ENCODE assay signal across 19 cellular contexts in genomic region chr5:145557345-145557744, GRCh38.
A peak's percentile ranks its signal among the peaks of the same experiment; 100 is the strongest.
DNase-seq lines count a peak whose midpoint lies in the region; ATAC-seq and TF ChIP-seq lines count a peak whose summit lies in the region.
"Had no signal": no experiment of that assay in that cellular context is flagged by ENCODE, and none has a peak within 500 bp of the region (broad histone marks: within the 10 kb centered on the region; RNA-seq: fewer than 3 reads in every experiment).

No MANE protein-coding gene starts in this region.

- ATAC-seq in SK-N-SH treated with all-trans-retinoic acid at 6 μM for 48 hours, result peak; percentile 57
- ATAC-seq in foreskin keratinocyte, result peak; percentile 25
- ATAC-seq in upper lobe of right lung, result no peak
- ATAC-seq: A549, HCT116 had no signal

- peaks cover 6% of the 10 kb centered on the region for H3K4me1 ChIP-seq in foreskin keratinocyte
- H3K4me1 ChIP-seq in smooth muscle cell (ENCODE audit: low read depth), result no peaks in the 10 kb centered on the region
- H3K4me1 ChIP-seq in upper lobe of right lung, result no peaks in the 10 kb centered on the region
- H3K4me1 ChIP-seq: BLaER1 had no signal

- TF ChIP-seq CTCF in AG10803 (conservative IDR thresholded peaks at IDR 0.05; ENCODE audit: low read length) (no peak), foreskin keratinocyte (conservative IDR thresholded peaks at IDR 0.05) (no peak), smooth muscle cell (IDR thresholded peaks at IDR 0.05; ENCODE audit: borderline replicate concordance, insufficient read depth, poor library complexity, severe bottlenecking) (no peak), upper lobe of right lung (IDR thresholded peaks at IDR 0.05) (no peak)

- H3K4me3 ChIP-seq in AG10803 (ENCODE audit: low read length) (no peak overlapping the region), smooth muscle cell (no peak overlapping the region), upper lobe of right lung (no peak overlapping the region)
- H3K4me3 ChIP-seq: A549, BLaER1 had no signal

- no peak overlapping the region for H2AFZ ChIP-seq in smooth muscle cell (ENCODE audit: low read depth)

- no peaks in the 10 kb centered on the region for H3K27me3 ChIP-seq in foreskin keratinocyte
- H3K27me3 ChIP-seq in smooth muscle cell (ENCODE audit: low read depth), result no peaks in the 10 kb centered on the region
- H3K27me3 ChIP-seq in upper lobe of right lung, result no peaks in the 10 kb centered on the region
- H3K27me3 ChIP-seq: BLaER1 had no signal

- WGBS in smooth muscle cell (ENCODE audit: low lambda C conversion rate), result 55% methylated on average over 1 of the region's 1 CpG

- no peaks in the 10 kb centered on the region for H3K79me2 ChIP-seq in smooth muscle cell (ENCODE audit: low read depth)

- DNase-seq in AG10803 (ENCODE audit: low read depth) (peak; percentile 19), foreskin keratinocyte (peak; percentile 4 to 33), smooth muscle cell (lab: John Stamatoyannopoulos, UW; ENCODE audit: unreplicated experiment) (no peak), SW480 (ENCODE audit: low spot score) (no peak), NOMO-1 (lab: John Stamatoyannopoulos, UW; ENCODE audit: unreplicated experiment in 2 of 2) (no peak), upper lobe of right lung (no peak)
- DNase-seq: CD4-positive, alpha-beta memory T cell; DMS153; DMS79; GF-D8; GOT3; H7; HFFc6 had no signal

- H3F3A ChIP-seq in smooth muscle cell (ENCODE audit: low read depth), result no peaks in the 10 kb centered on the region

- H3K36me3 ChIP-seq in smooth muscle cell (ENCODE audit: low read depth) (no peaks in the 10 kb centered on the region), upper lobe of right lung (no peaks in the 10 kb centered on the region)
- H3K36me3 ChIP-seq: BLaER1 had no signal

- H3K9me3 ChIP-seq in smooth muscle cell (replicated peaks; ENCODE audit: low read depth) (no peaks in the 10 kb centered on the region), upper lobe of right lung (no peaks in the 10 kb centered on the region)
- H3K9me3 ChIP-seq: A549, BLaER1 had no signal

- H3K27ac ChIP-seq in foreskin keratinocyte (no peak overlapping the region), smooth muscle cell (ENCODE audit: low read depth) (peak overlapping the region; percentile 90), upper lobe of right lung (no peak overlapping the region)
- H3K27ac ChIP-seq: 22Rv1, A549, BLaER1, HL-60 had no signal

- no peak overlapping the region for H3K4me2 ChIP-seq in smooth muscle cell
- H3K4me2 ChIP-seq: A549, BLaER1 had no signal

- peak overlapping the region; percentile 50 for H3K9ac ChIP-seq in smooth muscle cell (ENCODE audit: low read depth)
- H3K9ac ChIP-seq: BLaER1 had no signal

- H4K20me1 ChIP-seq in smooth muscle cell (ENCODE audit: low read depth), result no peaks in the 10 kb centered on the region
- H4K20me1 ChIP-seq: BLaER1 had no signal

- intact Hi-C loops in upper lobe of right lung (cut with DNase I), result no loop called here

TF ChIP-seq in SK-N-SH treated with all-trans-retinoic acid at 6 μM for 48 hours, 23 proteins besides CTCF, POLR2A, EP300 and RAD21:
- no peak for TF ChIP-seq CREB5 (CRISPR knock-in tag; IDR thresholded peaks at IDR 0.05; ENCODE audit: low read depth)
- TF ChIP-seq ZFP3 (CRISPR knock-in tag; IDR thresholded peaks at IDR 0.05), result no peak
- TF ChIP-seq ZC3H10 (CRISPR knock-in tag; IDR thresholded peaks at IDR 0.05), result no peak
- TF ChIP-seq ISL1 (CRISPR knock-in tag; IDR thresholded peaks at IDR 0.05), result no peak
- TF ChIP-seq BACH2 (CRISPR knock-in tag; IDR thresholded peaks at IDR 0.05; ENCODE audit: borderline replicate concordance), result no peak
- TF ChIP-seq ZNF8 (CRISPR knock-in tag; IDR thresholded peaks at IDR 0.05), result no peak
- no peak for TF ChIP-seq PPARA (CRISPR knock-in tag; IDR thresholded peaks at IDR 0.05; ENCODE audit: borderline replicate concordance)
- TF ChIP-seq CSRNP3 (CRISPR knock-in tag; IDR thresholded peaks at IDR 0.05), result no peak
- no peak for TF ChIP-seq OSR1 (CRISPR knock-in tag; IDR thresholded peaks at IDR 0.05)
- TF ChIP-seq RARB (CRISPR knock-in tag; IDR thresholded peaks at IDR 0.05), result no peak
- TF ChIP-seq TSHZ2 (CRISPR knock-in tag; IDR thresholded peaks at IDR 0.05), result no peak
- TF ChIP-seq ZNF565 (CRISPR knock-in tag; conservative IDR thresholded peaks at IDR 0.05; ENCODE audit: low read depth), result no peak
- no peak for TF ChIP-seq ZFP30 (CRISPR knock-in tag; IDR thresholded peaks at IDR 0.05)
- TF ChIP-seq ARNTL (CRISPR knock-in tag; IDR thresholded peaks at IDR 0.05; ENCODE audit: borderline replicate concordance, low read depth), result no peak
- no peak for TF ChIP-seq ZNF70 (CRISPR knock-in tag; IDR thresholded peaks at IDR 0.05)
- no peak for TF ChIP-seq PATZ1 (CRISPR knock-in tag; IDR thresholded peaks at IDR 0.05; ENCODE audit: borderline replicate concordance)
- no peak for TF ChIP-seq SNAI2 (CRISPR knock-in tag; IDR thresholded peaks at IDR 0.05)

Comparison
In these comparisons a context has a peak if more than half of its experiments do, and no peak if none do; other contexts are left out.
1. DNase-seq: peak in AG10803 (single experiment) and foreskin keratinocyte (2 of 2); none in smooth muscle cell (single experiment), SW480 (single experiment), NOMO-1 (0 of 2) and upper lobe of right lung (single experiment).